ENCODE assay signal across 9 cellular contexts in genomic region chr12:53327435-53328042, GRCh38. TPM values are rescaled to one million over a fixed set of nuclear protein-coding genes. Genes with fewer than 3 reads are reported as not detected.
DNase-seq lines count a peak whose midpoint lies in the region; ATAC-seq and TF ChIP-seq lines count a peak whose summit lies in the region.
"Had no signal": no experiment of that assay in that cellular context is flagged by ENCODE, and none has a peak within 500 bp of the region (broad histone marks: within the 10 kb centered on the region; RNA-seq: fewer than 3 reads in every experiment).

No MANE protein-coding gene starts in this region.

- peaks cover 6% of the 10 kb centered on the region for H3F3A ChIP-seq in smooth muscle cell (ENCODE audit: low read depth)

- WGBS in smooth muscle cell (ENCODE audit: low lambda C conversion rate): 77% methylated on average over 3 of the region's 3 CpGs

- no peaks in the 10 kb centered on the region for H3K9me3 Mint-ChIP-seq in activated CD8-positive, alpha-beta T cell treated with anti-CD3 and anti-CD28 coated beads for 36 hours
- no peaks in the 10 kb centered on the region for H3K9me3 Mint-ChIP-seq in activated CD8-positive, alpha-beta T cell treated with anti-CD3 and anti-CD28 coated beads, Interleukin-2, amount 10 ng/mL, durations not matched to agents 7 days and 5 days (ENCODE audit: insufficient read depth)

- no peaks in the 10 kb centered on the region for H3K79me2 ChIP-seq in smooth muscle cell (ENCODE audit: low read depth)

- H3K36me3 ChIP-seq in smooth muscle cell (ENCODE audit: low read depth): no peaks in the 10 kb centered on the region
- H3K36me3 ChIP-seq: BLaER1 treated with 17β-estradiol and CSF1 and Interleukin-3, amounts not matched to agents 10 nM and 100 nM had no signal

- no peaks in the 10 kb centered on the region for H3K36me3 Mint-ChIP-seq in activated CD8-positive, alpha-beta T cell treated with anti-CD3 and anti-CD28 coated beads for 36 hours (ENCODE audit: low read depth)
- H3K36me3 Mint-ChIP-seq in activated CD8-positive, alpha-beta T cell treated with anti-CD3 and anti-CD28 coated beads, Interleukin-2, amount 10 ng/mL, durations not matched to agents 7 days and 5 days (ENCODE audit: low read depth): no peaks in the 10 kb centered on the region

- H3K27ac ChIP-seq in smooth muscle cell (ENCODE audit: low read depth): no peak overlapping the region
- H3K27ac ChIP-seq: BLaER1 treated with 17β-estradiol and CSF1 and Interleukin-3, amounts not matched to agents 10 nM and 100 nM had no signal

- peaks cover 23% of the 10 kb centered on the region for H3K4me1 ChIP-seq in smooth muscle cell (ENCODE audit: low read depth)

- no peak overlapping the region for H3K27ac Mint-ChIP-seq in activated CD8-positive, alpha-beta T cell treated with anti-CD3 and anti-CD28 coated beads for 36 hours
- no peak overlapping the region for H3K27ac Mint-ChIP-seq in activated CD8-positive, alpha-beta T cell treated with anti-CD3 and anti-CD28 coated beads, Interleukin-2, amount 10 ng/mL, durations not matched to agents 7 days and 5 days

- POLR2A ChIA-PET in activated CD8-positive, alpha-beta T cell treated with anti-CD3 and anti-CD28 coated beads for 36 hours (lab: Charles Lee): interaction anchor here (0.8 kb wide), 1 partner anchor 113 kb away, joined by 3 read pairs; no protein-coding TSS in a partner anchor
- POLR2A ChIA-PET in activated CD8-positive, alpha-beta T cell treated with anti-CD3 and anti-CD28 coated beads, Interleukin-2, amount 10 ng/mL, durations not matched to agents 7 days and 5 days (lab: Charles Lee): interaction anchor here (0.7 to 2.0 kb wide), 5 partner anchors 16 to 52 kb away, joined by 4 to 5 read pairs (median 5); partner anchors contain the start of gene SP1

- H2AFZ ChIP-seq in smooth muscle cell (ENCODE audit: low read depth): no peak overlapping the region

- H3K4me2 ChIP-seq in smooth muscle cell: no peak overlapping the region

- H3K9ac ChIP-seq in smooth muscle cell (ENCODE audit: low read depth): no peak overlapping the region
- H3K9ac ChIP-seq: BLaER1 treated with 17β-estradiol and CSF1 and Interleukin-3, amounts not matched to agents 10 nM and 100 nM had no signal

- intact Hi-C loops in activated CD8-positive, alpha-beta T cell treated with anti-CD3 and anti-CD28 coated beads for 36 hours (cut with micrococcal nuclease): no loop called here

- TF ChIP-seq CTCF in activated CD8-positive, alpha-beta T cell treated with anti-CD3 and anti-CD28 coated beads for 36 hours (IDR thresholded peaks at IDR 0.05): peak; percentile 62
- TF ChIP-seq CTCF in smooth muscle cell (IDR thresholded peaks at IDR 0.05; ENCODE audit: borderline replicate concordance, insufficient read depth, poor library complexity, severe bottlenecking): peak; percentile 32

- no peak overlapping the region for H3K4me3 Mint-ChIP-seq in activated CD8-positive, alpha-beta T cell treated with anti-CD3 and anti-CD28 coated beads for 36 hours
- no peak overlapping the region for H3K4me3 Mint-ChIP-seq in activated CD8-positive, alpha-beta T cell treated with anti-CD3 and anti-CD28 coated beads, Interleukin-2, amount 10 ng/mL, durations not matched to agents 7 days and 5 days

- no peaks in the 10 kb centered on the region for H4K20me1 ChIP-seq in smooth muscle cell (ENCODE audit: low read depth)
- H4K20me1 ChIP-seq: BLaER1 treated with 17β-estradiol and CSF1 and Interleukin-3, amounts not matched to agents 10 nM and 100 nM had no signal

- H3K27me3 ChIP-seq in smooth muscle cell (ENCODE audit: low read depth): no peaks in the 10 kb centered on the region

- H3K4me3 ChIP-seq in smooth muscle cell: no peak overlapping the region
- H3K4me3 ChIP-seq: BLaER1 treated with 17β-estradiol and CSF1 and Interleukin-3, amounts not matched to agents 10 nM and 100 nM had no signal

- peak; percentile 28 for DNase-seq in activated CD8-positive, alpha-beta T cell treated with anti-CD3 and anti-CD28 coated beads for 36 hours
- no peak for DNase-seq in activated CD8-positive, alpha-beta T cell treated with anti-CD3 and anti-CD28 coated beads, Interleukin-2, amount 10 ng/mL, durations not matched to agents 7 days and 5 days
- peak; percentile 48 for DNase-seq in OCI-M1 (lab: John Stamatoyannopoulos, UW)
- DNase-seq in fibroblast of gingiva (ENCODE audit: low read depth): peak; percentile 14
- DNase-seq in smooth muscle cell (lab: John Stamatoyannopoulos, UW; ENCODE audit: unreplicated experiment): no peak
- DNase-seq in RPMI8226: no peak
- DNase-seq in activated effector memory CD4-positive, alpha-beta T cell treated with anti-CD3 and anti-CD28 coated beads, Interleukin-2, amount 50 U/mL, for 16 hours: no peak
- no peak for DNase-seq in NCI-H1694 (lab: John Stamatoyannopoulos, UW)

- H3K9me3 ChIP-seq in smooth muscle cell (replicated peaks; ENCODE audit: low read depth): no peaks in the 10 kb centered on the region
- H3K9me3 ChIP-seq: BLaER1 treated with 17β-estradiol and CSF1 and Interleukin-3, amounts not matched to agents 10 nM and 100 nM had no signal

- peaks cover 6% of the 10 kb centered on the region for H3K27me3 Mint-ChIP-seq in activated CD8-positive, alpha-beta T cell treated with anti-CD3 and anti-CD28 coated beads for 36 hours
- peaks cover 22% of the 10 kb centered on the region for H3K27me3 Mint-ChIP-seq in activated CD8-positive, alpha-beta T cell treated with anti-CD3 and anti-CD28 coated beads, Interleukin-2, amount 10 ng/mL, durations not matched to agents 7 days and 5 days (ENCODE audit: low read depth)

- H3K4me1 Mint-ChIP-seq in activated CD8-positive, alpha-beta T cell treated with anti-CD3 and anti-CD28 coated beads for 36 hours (ENCODE audit: low read depth): peaks cover 20% of the 10 kb centered on the region
- H3K4me1 Mint-ChIP-seq in activated CD8-positive, alpha-beta T cell treated with anti-CD3 and anti-CD28 coated beads, Interleukin-2, amount 10 ng/mL, durations not matched to agents 7 days and 5 days (ENCODE audit: low read depth): peaks cover 25% of the 10 kb centered on the region

- no peak for ATAC-seq in activated CD8-positive, alpha-beta T cell treated with anti-CD3 and anti-CD28 coated beads for 36 hours
- no peak for ATAC-seq in activated CD8-positive, alpha-beta T cell treated with anti-CD3 and anti-CD28 coated beads, Interleukin-2, amount 10 ng/mL, durations not matched to agents 7 days and 5 days

- CTCF ChIA-PET in activated CD8-positive, alpha-beta T cell treated with anti-CD3 and anti-CD28 coated beads for 36 hours (lab: Charles Lee): interaction anchor here (0.7 to 13.9 kb wide), 12 partner anchors 9 to 296 kb away, joined by 3 to 293 read pairs (median 5); partner anchors contain the start of genes NPFF, SP1 and SP7
- CTCF ChIA-PET in activated CD8-positive, alpha-beta T cell treated with anti-CD3 and anti-CD28 coated beads, Interleukin-2, amount 10 ng/mL, durations not matched to agents 7 days and 5 days (lab: Charles Lee): interaction anchor here (0.7 to 15.3 kb wide), 9 partner anchors 8 to 117 kb away, joined by 3 to 290 read pairs (median 4); no protein-coding TSS in a partner anchor

RNA-seq across cellular contexts. Expression of gene AAAS, which starts 6.1 kb away (rescaled TPM):
- total RNA-seq in activated CD8-positive, alpha-beta T cell treated with anti-CD3 and anti-CD28 coated beads for 36 hours: 10 to 100 TPM; 81.3 to 87.6 TPM
- 10 to 100 TPM; 67.5 to 67.9 TPM for total RNA-seq in activated CD8-positive, alpha-beta T cell treated with anti-CD3 and anti-CD28 coated beads, Interleukin-2, amount 10 ng/mL, durations not matched to agents 7 days and 5 days
- total RNA-seq in smooth muscle cell: 56.8 and 57.3 TPM in 2 replicates
- polyA plus RNA-seq in smooth muscle cell: 58.3 and 65.7 TPM in 2 replicates

RNA-seq across cellular contexts. Expression of gene SP7, which starts 8.6 kb away (rescaled TPM):
- not detected for total RNA-seq in activated CD8-positive, alpha-beta T cell treated with anti-CD3 and anti-CD28 coated beads for 36 hours
- not detected for total RNA-seq in activated CD8-positive, alpha-beta T cell treated with anti-CD3 and anti-CD28 coated beads, Interleukin-2, amount 10 ng/mL, durations not matched to agents 7 days and 5 days
- total RNA-seq in smooth muscle cell: 0.04 and 0.40 TPM in 2 replicates
- 0.38 TPM in 1 of 2 replicates, not detected in the other for polyA plus RNA-seq in smooth muscle cell

RNA-seq across cellular contexts. Expression of gene MYG1, which starts 28.0 kb away (rescaled TPM):
- total RNA-seq in activated CD8-positive, alpha-beta T cell treated with anti-CD3 and anti-CD28 coated beads for 36 hours: 10 to 100 TPM; 69.5 to 70.9 TPM
- 10 to 100 TPM; 55.6 to 56.9 TPM for total RNA-seq in activated CD8-positive, alpha-beta T cell treated with anti-CD3 and anti-CD28 coated beads, Interleukin-2, amount 10 ng/mL, durations not matched to agents 7 days and 5 days
- 30.8 and 39.1 TPM in 2 replicates for total RNA-seq in smooth muscle cell
- polyA plus RNA-seq in smooth muscle cell: 56.9 and 60.9 TPM in 2 replicates

RNA-seq across cellular contexts. Expression of gene PFDN5, which starts 32.2 kb away (rescaled TPM):
- 100 to 1,000 TPM; 322 to 373 TPM for total RNA-seq in activated CD8-positive, alpha-beta T cell treated with anti-CD3 and anti-CD28 coated beads for 36 hours
- 100 to 1,000 TPM; 292 to 307 TPM for total RNA-seq in activated CD8-positive, alpha-beta T cell treated with anti-CD3 and anti-CD28 coated beads, Interleukin-2, amount 10 ng/mL, durations not matched to agents 7 days and 5 days
- 416 and 464 TPM in 2 replicates for total RNA-seq in smooth muscle cell
- polyA plus RNA-seq in smooth muscle cell: 523 and 540 TPM in 2 replicates

RNA-seq across cellular contexts. Expression of gene SP1, which starts 52.4 kb away (rescaled TPM):
- 10 to 100 TPM; 67.2 to 70.3 TPM for total RNA-seq in activated CD8-positive, alpha-beta T cell treated with anti-CD3 and anti-CD28 coated beads for 36 hours
- total RNA-seq in activated CD8-positive, alpha-beta T cell treated with anti-CD3 and anti-CD28 coated beads, Interleukin-2, amount 10 ng/mL, durations not matched to agents 7 days and 5 days: 10 to 100 TPM; 72.2 to 76.5 TPM
- 48.6 and 51.5 TPM in 2 replicates for total RNA-seq in smooth muscle cell
- polyA plus RNA-seq in smooth muscle cell: 10.1 and 10.2 TPM in 2 replicates

Comparison
In these comparisons a context has a peak if more than half of its experiments do, and no peak if none do; other contexts are left out.
1. DNase-seq: peak in activated CD8-positive, alpha-beta T cell treated with anti-CD3 and anti-CD28 coated beads for 36 hours (single experiment), OCI-M1 (single experiment) and fibroblast of gingiva (single experiment); none in activated CD8-positive, alpha-beta T cell treated with anti-CD3 and anti-CD28 coated beads, Interleukin-2, amount 10 ng/mL, durations not matched to agents 7 days and 5 days (single experiment), smooth muscle cell (single experiment), RPMI8226 (single experiment), activated effector memory CD4-positive, alpha-beta T cell treated with anti-CD3 and anti-CD28 coated beads, Interleukin-2, amount 50 U/mL, for 16 hours (single experiment) and NCI-H1694 (single experiment).